18 cellular contexts compared by ENCODE assay signal in the genomic region with DNA sequence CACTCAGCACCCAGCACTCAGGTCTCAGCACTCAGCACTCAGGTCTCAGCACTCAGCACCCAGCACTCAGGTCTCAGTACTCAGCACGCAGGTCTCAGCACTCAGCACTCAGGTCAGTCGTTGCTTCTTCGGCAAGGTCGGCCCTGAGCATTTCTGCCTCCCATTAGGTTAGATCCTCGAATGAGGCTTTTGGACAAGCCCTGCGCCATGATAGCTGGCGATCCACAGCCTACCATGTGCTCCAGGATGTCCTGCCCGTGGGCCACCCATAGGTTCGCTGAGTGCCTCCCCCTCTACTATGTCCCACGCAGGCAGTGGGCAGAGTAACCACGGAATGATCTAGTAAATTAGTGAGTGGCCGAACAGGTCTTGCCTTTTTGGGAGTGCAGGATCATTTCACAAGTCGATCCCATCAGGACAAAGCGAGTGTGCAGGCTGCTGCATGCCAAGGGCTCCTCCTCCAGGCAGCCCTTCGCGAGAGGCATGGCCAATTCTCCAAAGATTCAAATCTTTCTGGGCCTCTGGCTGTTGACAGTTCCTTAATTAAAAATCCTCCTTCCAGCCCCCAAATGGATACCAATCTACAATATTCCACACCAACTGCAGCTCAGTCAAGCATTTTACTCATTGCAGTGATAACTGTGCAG.
"Had no signal": no experiment of that assay in that cellular context is flagged by ENCODE, and none has a peak within 500 bp of the region (broad histone marks: within the 10 kb centered on the region; RNA-seq: fewer than 3 reads in every experiment).

No MANE protein-coding gene starts in this region.

- H3K27ac ChIP-seq: PC-9 had no signal

- ATAC-seq: activated CD8-positive, alpha-beta T cell treated with anti-CD3 and anti-CD28 coated beads, Interleukin-2, amount 10 ng/mL, durations not matched to agents 7 days and 5 days; activated naive CD4-positive, alpha-beta T cell treated with anti-CD3 and anti-CD28 coated beads, Interleukin-2, amount 50 U/mL, for 72 hours; activated naive CD8-positive, alpha-beta T cell treated with anti-CD3 and anti-CD28 coated beads, Interleukin-2, amount 50 U/mL, for 24 hours; K562; WTC11 had no signal

- FAIRE-seq: K562 had no signal

- DNase-seq: activated CD4-positive, alpha-beta T cell treated with anti-CD3 and anti-CD28 coated beads for 48 hours; activated CD4-positive, alpha-beta T cell treated with anti-CD3 and anti-CD28 coated beads, Interleukin-2, amount 50 U/mL, for 4 hours; activated CD4-positive, CD25-positive, alpha-beta regulatory T cell treated with anti-CD3 and anti-CD28 coated beads, Interleukin-2, amount 50 U/mL, for 72 hours; activated CD8-positive, alpha-beta memory T cell treated with anti-CD3 and anti-CD28 coated beads, Interleukin-2, amount 50 U/mL, for 48 hours; activated CD8-positive, alpha-beta T cell treated with anti-CD3 and anti-CD28 coated beads, Interleukin-2, amount 10 ng/mL, durations not matched to agents 7 days and 5 days; activated naive CD8-positive, alpha-beta T cell treated with anti-CD3 and anti-CD28 coated beads, Interleukin-2, amount 50 U/mL, for 24 hours; activated T-cell treated with anti-CD3 and anti-CD28 coated beads, Interleukin-2, amount 50 U/mL, for 1 hour; Karpas-422; NCI-H1048; NCI-H187 treated with DMSO at 0.1 percent for 48 hours; NCI-H2081 treated with DMSO at 0.1 percent for 48 hours; NCI-H446; NCI-H524; PC-9; SHP77 treated with DMSO at 0.1 percent for 48 hours had no signal

- H3K4me3 ChIP-seq: K562, PC-9 had no signal

- H3K4me2 ChIP-seq: PC-9 had no signal

- H2AFZ ChIP-seq: PC-9 had no signal
